ENCODE assay signal across 2 cellular contexts in the genomic region with DNA sequence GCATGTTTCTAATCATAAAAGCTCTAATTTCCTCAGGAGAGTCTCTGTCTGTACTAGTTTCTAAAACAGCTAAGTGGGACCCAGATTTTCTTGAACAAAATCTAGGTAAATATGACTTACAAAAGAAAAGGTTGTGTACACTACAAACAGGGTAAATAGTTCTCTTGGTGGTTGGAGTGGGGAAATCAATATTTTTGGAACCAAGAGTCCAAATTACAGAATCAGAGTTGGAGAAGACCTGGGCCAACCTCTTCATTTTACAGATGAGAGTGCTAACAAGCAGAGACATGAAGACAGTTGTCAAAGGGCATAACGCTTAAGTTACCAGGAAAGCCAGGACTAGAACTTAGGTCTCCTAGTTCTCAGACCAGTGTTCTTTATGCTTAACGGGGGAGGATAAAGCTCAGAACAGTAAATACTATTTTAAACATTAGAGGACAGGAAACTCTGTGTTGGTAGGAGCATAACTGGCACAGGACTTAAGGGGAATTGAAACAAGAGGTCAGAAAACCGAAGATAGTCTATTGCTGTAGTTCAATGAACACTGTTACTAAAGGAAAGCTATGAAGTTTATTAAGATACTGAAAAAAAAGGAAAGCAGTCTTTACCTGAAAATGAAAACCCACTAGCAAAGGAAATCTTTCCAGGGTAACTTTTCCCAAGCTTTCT.
TF ChIP-seq lines count a peak whose summit lies in the region.

No MANE protein-coding gene starts in this region.

TF ChIP-seq in GM12891, 5 proteins besides CTCF, POLR2A, EP300 and RAD21:
- TF ChIP-seq POLR2AphosphoS5 (IDR thresholded peaks at IDR 0.05; ENCODE audit: low read depth, low read length) (no peak), SPI1 (IDR thresholded peaks at IDR 0.05; ENCODE audit: low read depth, low read length) (peak; percentile 75)

TF ChIP-seq in IMR-90, 13 proteins besides CTCF, POLR2A, EP300 and RAD21 (continued from another document):
- TF ChIP-seq MAFK (IDR thresholded peaks at IDR 0.05; ENCODE audit: low read depth, low read length) = no peak
- no peak for TF ChIP-seq RFX5 (IDR thresholded peaks at IDR 0.05; ENCODE audit: low read depth, low read length)
- no peak for TF ChIP-seq NFE2L2 (IDR thresholded peaks at IDR 0.05; ENCODE audit: low read depth, low read length)
- TF ChIP-seq BHLHE40 (IDR thresholded peaks at IDR 0.05; ENCODE audit: low read depth, low read length) = no peak
- TF ChIP-seq RCOR1 (IDR thresholded peaks at IDR 0.05; ENCODE audit: insufficient replicate concordance, low read length) = no peak
- no peak for TF ChIP-seq FOS (IDR thresholded peaks at IDR 0.05; ENCODE audit: low read depth, low read length)
- no peak for TF ChIP-seq ELK1 (IDR thresholded peaks at IDR 0.05; ENCODE audit: borderline replicate concordance, low read depth, low read length)
- TF ChIP-seq SMC3 (IDR thresholded peaks at IDR 0.05; ENCODE audit: low read depth, low read length) = no peak
- TF ChIP-seq USF2 (IDR thresholded peaks at IDR 0.05; ENCODE audit: low read depth, low read length) = no peak
- TF ChIP-seq MAZ (IDR thresholded peaks at IDR 0.05; ENCODE audit: borderline replicate concordance, low read depth, low read length) = no peak
- TF ChIP-seq CEBPB (IDR thresholded peaks at IDR 0.05; ENCODE audit: low read depth, low read length) = no peak
- TF ChIP-seq MXI1 (IDR thresholded peaks at IDR 0.05; ENCODE audit: borderline replicate concordance, low read depth, low read length) = no peak
